13 cellular contexts compared by ENCODE assay signal in the genomic region with DNA sequence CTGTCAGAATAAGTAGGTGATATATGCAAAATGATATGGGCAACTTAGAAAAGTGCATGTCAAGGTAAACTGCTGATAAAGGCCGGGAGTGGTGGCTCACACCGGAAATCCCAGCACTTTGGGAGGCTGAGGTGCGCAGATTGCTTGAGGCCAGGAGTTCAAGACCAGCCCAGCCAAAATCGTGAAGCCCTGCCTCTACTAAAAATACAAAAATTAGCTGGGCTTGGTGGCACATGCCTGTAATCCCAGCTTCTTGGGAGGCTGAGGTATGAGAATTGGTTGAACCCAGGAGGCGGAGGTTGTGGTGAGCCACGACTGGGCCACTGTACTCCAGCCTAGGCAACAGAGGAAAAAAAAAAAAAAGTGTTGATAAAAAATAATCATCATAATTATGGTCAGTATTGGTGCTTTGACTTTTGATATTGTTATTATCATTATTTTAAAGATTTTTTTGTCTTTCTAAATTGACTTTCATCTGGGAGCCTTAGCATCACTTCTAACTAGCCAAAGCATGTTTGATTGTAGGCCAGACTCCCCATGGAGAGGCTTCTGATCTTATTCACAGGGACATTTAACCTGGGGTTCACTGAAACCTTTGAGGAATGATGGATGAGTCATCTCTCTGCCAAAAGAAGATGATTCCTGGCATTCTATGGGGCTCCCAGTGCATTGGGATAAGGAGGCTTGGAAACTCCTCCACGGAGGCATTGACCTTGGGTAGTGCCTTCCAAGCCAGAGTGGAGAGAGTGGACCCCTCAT. TPM values are rescaled to one million over a fixed set of nuclear protein-coding genes. Genes with fewer than 3 reads are reported as not detected.
DNase-seq lines count a peak whose midpoint lies in the region; TF ChIP-seq lines count a peak whose summit lies in the region.
"Had no signal": no experiment of that assay in that cellular context is flagged by ENCODE, and none has a peak within 500 bp of the region (broad histone marks: within the 10 kb centered on the region; RNA-seq: fewer than 3 reads in every experiment).

No MANE protein-coding gene starts in this region.

- peaks cover 51% of the 10 kb centered on the region for H3K4me1 Mint-ChIP-seq in activated T-helper 1 cell treated with anti-CD3 and anti-CD28 coated beads, Interleukin-12 subunit alpha, Interleukin-12 subunit beta, Interleukin-2, Interleukin-4 antibody, amounts not matched to agents 30 ng/mL and 10 ng/mL and 1 ng/mL, durations not matched to agents 14 hours and 24 hours and 36 hours (ENCODE audit: low read depth)
- H3K4me1 Mint-ChIP-seq in Calu3 (ENCODE audit: low read depth, unreplicated experiment): peaks cover 30% of the 10 kb centered on the region

- peak; percentile 81 for DNase-seq in ELR (ENCODE audit: low read depth)
- peak; percentile 73 for DNase-seq in HT1080 (ENCODE audit: low read depth)
- no peak for DNase-seq in activated T-helper 1 cell treated with anti-CD3 and anti-CD28 coated beads, Interleukin-12 subunit alpha, Interleukin-12 subunit beta, Interleukin-2, Interleukin-4 antibody, amounts not matched to agents 30 ng/mL and 10 ng/mL and 1 ng/mL, durations not matched to agents 14 hours and 24 hours and 36 hours (ENCODE audit: low spot score)
- peak; percentile 29 for DNase-seq in iPS-NIHi11 (ENCODE audit: low spot score)
- DNase-seq in caudate nucleus (lab: John Stamatoyannopoulos, UW): no peak
- no peak for DNase-seq in Calu3
- DNase-seq in GM13976 (ENCODE audit: low spot score): no peak
- DNase-seq in inferior parietal cortex (ENCODE audit: extremely low spot score): no peak
- DNase-seq: CD4-positive, alpha-beta T cell; dermis blood vessel endothelial cell; NCI-H446 treated with DMSO at 0.1 percent for 48 hours; spleen had no signal

- H3K4me3 Mint-ChIP-seq in activated T-helper 1 cell treated with anti-CD3 and anti-CD28 coated beads, Interleukin-12 subunit alpha, Interleukin-12 subunit beta, Interleukin-2, Interleukin-4 antibody, amounts not matched to agents 30 ng/mL and 10 ng/mL and 1 ng/mL, durations not matched to agents 14 hours and 24 hours and 36 hours: no peak overlapping the region
- H3K4me3 Mint-ChIP-seq in Calu3 (ENCODE audit: low read depth, unreplicated experiment): no peak overlapping the region
- H3K4me3 Mint-ChIP-seq: CD4-positive, alpha-beta T cell had no signal

- no peak overlapping the region for H3K27ac ChIP-seq in caudate nucleus (ENCODE audit: low read depth, low read length)
- H3K27ac ChIP-seq: spleen, thoracic aorta had no signal

- in situ Hi-C loops in GM13976 (cut with MboI; ENCODE audit: low sequenced_read_pairs, unreplicated experiment): no loop called here

- no TSS peak for BruUV-seq in Calu3 (replicated peaks; lab: Mats Ljungman, UMichigan)

- CTCF ChIA-PET in Calu3 (lab: Charles Lee): interaction anchor here (1.2 to 1.9 kb wide), 2 partner anchors 23 to 63 kb away, joined by 5 to 7 read pairs; no protein-coding TSS in a partner anchor

- H3K27ac Mint-ChIP-seq in activated T-helper 1 cell treated with anti-CD3 and anti-CD28 coated beads, Interleukin-12 subunit alpha, Interleukin-12 subunit beta, Interleukin-2, Interleukin-4 antibody, amounts not matched to agents 30 ng/mL and 10 ng/mL and 1 ng/mL, durations not matched to agents 14 hours and 24 hours and 36 hours: peak overlapping the region; percentile 64
- H3K27ac Mint-ChIP-seq in Calu3 (ENCODE audit: unreplicated experiment): no peak overlapping the region
- H3K27ac Mint-ChIP-seq: CD4-positive, alpha-beta T cell had no signal

- no peaks in the 10 kb centered on the region for H3K27me3 Mint-ChIP-seq in activated T-helper 1 cell treated with anti-CD3 and anti-CD28 coated beads, Interleukin-12 subunit alpha, Interleukin-12 subunit beta, Interleukin-2, Interleukin-4 antibody, amounts not matched to agents 30 ng/mL and 10 ng/mL and 1 ng/mL, durations not matched to agents 14 hours and 24 hours and 36 hours (ENCODE audit: insufficient read depth)
- no peaks in the 10 kb centered on the region for H3K27me3 Mint-ChIP-seq in Calu3 (ENCODE audit: unreplicated experiment)
- H3K27me3 Mint-ChIP-seq: CD4-positive, alpha-beta T cell had no signal

- intact Hi-C loops in activated T-helper 1 cell treated with anti-CD3 and anti-CD28 coated beads, Interleukin-12 subunit alpha, Interleukin-12 subunit beta, Interleukin-2, Interleukin-4 antibody, amounts not matched to agents 30 ng/mL and 10 ng/mL and 1 ng/mL, durations not matched to agents 14 hours and 24 hours and 36 hours (cut with micrococcal nuclease): loop anchor here (2.0 kb wide), 1 partner anchor 15 kb away; no protein-coding TSS in a partner anchor
- intact Hi-C loops in Calu3 (cut with micrococcal nuclease; ENCODE audit: unreplicated experiment): no loop called here

- peaks cover 1% of the 10 kb centered on the region for H3K36me3 Mint-ChIP-seq in activated T-helper 1 cell treated with anti-CD3 and anti-CD28 coated beads, Interleukin-12 subunit alpha, Interleukin-12 subunit beta, Interleukin-2, Interleukin-4 antibody, amounts not matched to agents 30 ng/mL and 10 ng/mL and 1 ng/mL, durations not matched to agents 14 hours and 24 hours and 36 hours (ENCODE audit: low read depth)
- peaks cover 53% of the 10 kb centered on the region for H3K36me3 Mint-ChIP-seq in Calu3 (ENCODE audit: insufficient read depth, unreplicated experiment)

- TF ChIP-seq CTCF in Calu3 (IDR thresholded peaks at IDR 0.05; ENCODE audit: unreplicated experiment) (no peak), GM13976 (IDR thresholded peaks at IDR 0.05; ENCODE audit: borderline replicate concordance, control extremely low read depth, extremely low read depth, insufficient read depth, missing control alignments) (no peak)

- H3K9me3 Mint-ChIP-seq in activated T-helper 1 cell treated with anti-CD3 and anti-CD28 coated beads, Interleukin-12 subunit alpha, Interleukin-12 subunit beta, Interleukin-2, Interleukin-4 antibody, amounts not matched to agents 30 ng/mL and 10 ng/mL and 1 ng/mL, durations not matched to agents 14 hours and 24 hours and 36 hours: no peaks in the 10 kb centered on the region
- H3K9me3 Mint-ChIP-seq in Calu3 (ENCODE audit: low read depth, unreplicated experiment): peaks cover 2% of the 10 kb centered on the region
- H3K9me3 Mint-ChIP-seq: CD4-positive, alpha-beta T cell had no signal

RNA-seq across cellular contexts. Expression of a gene that starts 5.6 kb away (rescaled TPM):
- 225 and 266 TPM in 2 replicates for total RNA-seq in HT1080 (2014; rRNA removed; shearing (Covaris generic))
- polyA plus RNA-seq in HT1080 (2015; cell fraction: cytosol; rRNA removed): 155 and 233 TPM in 2 replicates
- polyA plus RNA-seq in HT1080 (2015; cell fraction: nucleus; rRNA removed): 268 and 276 TPM in 2 replicates
- total RNA-seq in activated T-helper 1 cell treated with anti-CD3 and anti-CD28 coated beads, Interleukin-12 subunit alpha, Interleukin-12 subunit beta, Interleukin-2, Interleukin-4 antibody, amounts not matched to agents 30 ng/mL and 10 ng/mL and 1 ng/mL, durations not matched to agents 14 hours and 24 hours and 36 hours: 20.0 and 21.0 TPM in 2 replicates
- total RNA-seq in Calu3 (2022): 95.9 and 99.1 TPM in 2 replicates

Comparison
In these comparisons a context has a peak if more than half of its experiments do, and no peak if none do; other contexts are left out.
1. DNase-seq: peak in ELR (single experiment), HT1080 (single experiment) and iPS-NIHi11 (single experiment); none in activated T-helper 1 cell treated with anti-CD3 and anti-CD28 coated beads, Interleukin-12 subunit alpha, Interleukin-12 subunit beta, Interleukin-2, Interleukin-4 antibody, amounts not matched to agents 30 ng/mL and 10 ng/mL and 1 ng/mL, durations not matched to agents 14 hours and 24 hours and 36 hours (single experiment), caudate nucleus (0 of 61), Calu3 (single experiment), GM13976 (single experiment) and inferior parietal cortex (single experiment).